In the genomic region with DNA sequence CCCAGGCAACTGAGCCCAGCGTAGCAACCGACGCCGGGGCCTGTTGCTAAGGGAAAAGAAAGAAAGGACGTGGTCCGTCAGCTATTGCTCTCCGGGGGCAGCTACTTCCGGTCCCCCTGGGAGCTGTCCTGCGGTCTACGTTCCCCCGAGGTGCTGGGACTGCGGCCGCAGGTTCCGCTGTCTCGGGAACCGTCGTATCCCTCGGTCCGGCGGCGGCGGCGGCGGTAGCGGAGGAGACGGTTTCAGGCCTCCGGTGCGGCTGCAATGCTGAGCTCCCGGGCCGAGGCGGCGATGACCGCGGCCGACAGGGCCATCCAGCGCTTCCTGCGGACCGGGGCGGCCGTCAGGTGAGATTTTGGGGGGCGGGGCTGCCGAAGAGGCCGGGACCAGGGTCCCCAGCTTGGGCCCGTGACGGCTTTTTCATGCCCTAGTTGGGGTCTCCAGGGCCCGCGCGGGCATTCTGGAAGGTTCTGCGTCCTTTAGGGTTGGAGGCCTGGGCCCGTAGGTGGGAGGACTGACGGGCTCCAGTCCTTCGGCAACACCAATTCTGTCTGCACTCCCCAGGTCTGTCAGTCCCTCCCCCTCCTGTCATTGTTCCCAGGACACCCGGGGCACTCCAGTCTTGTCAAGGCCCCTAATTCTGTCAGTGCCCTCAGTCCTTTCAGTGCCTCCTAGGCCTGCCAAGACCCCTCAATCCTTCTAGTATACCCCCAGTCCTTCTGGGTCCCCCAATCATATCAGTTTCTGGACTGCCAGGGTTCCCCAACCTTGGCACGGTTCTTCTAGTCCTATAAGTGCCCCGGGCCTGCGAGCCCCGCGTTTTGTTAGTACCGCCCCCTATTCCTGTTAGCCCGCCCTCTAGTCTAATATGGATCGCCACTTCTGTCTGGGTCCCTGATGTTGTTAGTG, we compare ENCODE assay signal across 8 cellular contexts. TPM values are rescaled to one million over a fixed set of nuclear protein-coding genes. Genes with fewer than 3 reads are reported as not detected.
DNase-seq lines count a peak whose midpoint lies in the region; ATAC-seq and TF ChIP-seq lines count a peak whose summit lies in the region.

A gene with protein sequence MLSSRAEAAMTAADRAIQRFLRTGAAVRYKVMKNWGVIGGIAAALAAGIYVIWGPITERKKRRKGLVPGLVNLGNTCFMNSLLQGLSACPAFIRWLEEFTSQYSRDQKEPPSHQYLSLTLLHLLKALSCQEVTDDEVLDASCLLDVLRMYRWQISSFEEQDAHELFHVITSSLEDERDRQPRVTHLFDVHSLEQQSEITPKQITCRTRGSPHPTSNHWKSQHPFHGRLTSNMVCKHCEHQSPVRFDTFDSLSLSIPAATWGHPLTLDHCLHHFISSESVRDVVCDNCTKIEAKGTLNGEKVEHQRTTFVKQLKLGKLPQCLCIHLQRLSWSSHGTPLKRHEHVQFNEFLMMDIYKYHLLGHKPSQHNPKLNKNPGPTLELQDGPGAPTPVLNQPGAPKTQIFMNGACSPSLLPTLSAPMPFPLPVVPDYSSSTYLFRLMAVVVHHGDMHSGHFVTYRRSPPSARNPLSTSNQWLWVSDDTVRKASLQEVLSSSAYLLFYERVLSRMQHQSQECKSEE (plus strand): TSS at position 162 of the 909 bp plus-strand sequence. CDS start 103 bp downstream, at position 265.

- DNase-seq in Ammon's horn (ENCODE audit: low spot score) (peak; percentile 89), NCI-H510A (lab: John Stamatoyannopoulos, UW) (peak; percentile 63), colonic mucosa (peak; percentile 83), left colon (peak; percentile 82 to 88)
- DNase-seq in activated CD4-positive, alpha-beta T cell treated with anti-CD3 and anti-CD28 coated beads for 4 hours = peak; percentile 79 to 81
- DNase-seq in stimulated activated CD4-positive, alpha-beta T cell treated with anti-CD3 and anti-CD28 coated beads, Interleukin-1b, Interleukin-23, amount 100 ng/mL, for 24 hours (ENCODE audit: low read depth in 4 of 4, low spot score in 1 of 4) = peak; percentile 65 to 75 (median 72)

- intact Hi-C loops in colonic mucosa (cut with DNase I) = no loop called here
- intact Hi-C loops in left colon (cut with DNase I, micrococcal nuclease) = no loop called here

- H3K27me3 ChIP-seq in colonic mucosa = no peaks in the 10 kb centered on the region

- no peaks in the 10 kb centered on the region for H3K36me3 ChIP-seq in colonic mucosa

- H3K27ac ChIP-seq in colonic mucosa = peak within 1 kb of the TSS; percentile 81

- no peaks in the 10 kb centered on the region for H3K4me1 ChIP-seq in colonic mucosa

- ATAC-seq in GM19043 (IDR thresholded peaks at IDR 0.05; ENCODE audit: low read depth, unreplicated experiment) (peak; percentile 60), HG03342 (IDR thresholded peaks at IDR 0.05; ENCODE audit: unreplicated experiment) (peak; percentile 70), left colon (peak; percentile 87)

- peak within 1 kb of the TSS; percentile 74 for H3K4me3 ChIP-seq in colonic mucosa

- peak within 1 kb of the TSS; percentile 90 to 97 for H3K9ac ChIP-seq in colonic mucosa (ENCODE audit: low read depth in 2 of 2, low read length in 2 of 2)

- TF ChIP-seq CTCF in colonic mucosa (IDR thresholded peaks at IDR 0.05) = no peak

- H3K9me3 ChIP-seq in colonic mucosa = no peaks in the 10 kb centered on the region

RNA-seq across cellular contexts. Expression of the gene that starts here (rescaled TPM):
- total RNA-seq in colonic mucosa (10 to 100 TPM; 25.1 to 27.7 TPM), left colon (10 to 100 TPM; 26.6 to 33.5 TPM)

Comparison
In these comparisons a context has a peak if more than half of its experiments do, and no peak if none do; other contexts are left out.
1. Peak in every context shown above with its lines: DNase-seq, ATAC-seq, H3K4me3 ChIP-seq and H3K27ac ChIP-seq.